ENCODE assay signal across 27 cellular contexts in the genomic region with DNA sequence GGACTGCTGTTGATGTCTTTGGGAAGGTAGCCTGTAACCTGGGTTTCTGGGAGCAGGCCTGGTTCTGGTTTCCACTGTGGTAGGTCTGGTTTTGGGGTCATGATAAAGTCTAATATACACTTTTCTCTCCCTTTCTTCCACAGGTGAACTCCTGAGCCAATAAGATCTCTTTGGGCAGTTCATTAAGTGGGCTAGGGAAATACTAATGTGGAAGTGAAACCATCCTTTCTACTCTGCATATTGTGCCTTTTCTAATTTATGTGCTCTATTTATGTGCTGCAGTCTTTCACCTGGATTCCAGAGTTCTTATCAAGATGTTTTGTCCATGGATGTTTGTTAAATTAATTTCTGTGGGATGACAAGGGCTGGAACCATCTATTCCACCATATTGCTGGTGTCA.
DNase-seq lines count a peak whose midpoint lies in the region; ATAC-seq and TF ChIP-seq lines count a peak whose summit lies in the region.
"Had no signal": no experiment of that assay in that cellular context is flagged by ENCODE, and none has a peak within 500 bp of the region (broad histone marks: within the 10 kb centered on the region; RNA-seq: fewer than 3 reads in every experiment).

No MANE protein-coding gene starts in this region.

- H3K4me3 ChIP-seq in neural progenitor cell (no peak overlapping the region), ascending aorta (no peak overlapping the region)
- H3K4me3 ChIP-seq: SJCRH30, testis, uterus had no signal

- H3K27me3 ChIP-seq in neural progenitor cell (no peaks in the 10 kb centered on the region), ascending aorta (no peaks in the 10 kb centered on the region)
- H3K27me3 ChIP-seq: SJCRH30, testis, uterus had no signal

- no peak overlapping the region for H3K27ac Mint-ChIP-seq in neural progenitor cell
- H3K27ac Mint-ChIP-seq: activated B cell treated with CpG ODN at 0.5 μM for 24 hours; activated naive CD4-positive, alpha-beta T cell treated with anti-CD3 and anti-CD28 coated beads for 36 hours; activated T-helper 1 cell treated with anti-CD3 and anti-CD28 coated beads, Interleukin-12 subunit alpha, Interleukin-12 subunit beta, Interleukin-2, Interleukin-4 antibody, amounts not matched to agents 30 ng/mL and 10 ng/mL and 1 ng/mL, durations not matched to agents 14 hours and 24 hours and 36 hours; stimulated activated naive B cell treated with anti-CD40 and anti-IgM and Interleukin-4, amounts not matched to agents 10 μg/mL and 1 μg/mL and 100 μg/mL, for 72 hours had no signal

- DNase-seq in neural progenitor cell (ENCODE audit: low spot score) (no peak), ascending aorta (ENCODE audit: low spot score in 2 of 2) (no peak)
- DNase-seq: activated B cell treated with CpG ODN at 0.5 μM for 24 hours; activated CD4-positive, alpha-beta T cell treated with anti-CD3 and anti-CD28 coated beads, Interleukin-2, amount 50 U/mL, for 48 hours; activated naive CD4-positive, alpha-beta T cell treated with anti-CD3 and anti-CD28 coated beads for 36 hours; amniotic stem cell; DMS79 treated with DMSO at 0.1 percent for 48 hours; GF-D8; GOT3; mesendoderm; NCI-H2029 treated with DMSO at 0.1 percent for 48 hours; NCI-H2227 treated with DMSO at 0.1 percent for 48 hours; NCI-H748 treated with DMSO at 0.1 percent for 48 hours; posterior cingulate gyrus; SJCRH30; stimulated activated CD4-positive, alpha-beta T cell treated with anti-CD3 and anti-CD28 coated beads, Interleukin-4, amount 100 ng/mL, for 4 hours; stimulated activated naive B cell treated with anti-CD40 and anti-IgM and Interleukin-4, amounts not matched to agents 10 μg/mL and 1 μg/mL and 100 μg/mL, for 72 hours; testis; uterus had no signal

- peak overlapping the region; percentile 37 for H2AFZ ChIP-seq in neural progenitor cell (replicated peaks)

- H3K4me2 ChIP-seq in neural progenitor cell = no peak overlapping the region

- no peaks in the 10 kb centered on the region for H3K9me3 Mint-ChIP-seq in neural progenitor cell
- H3K9me3 Mint-ChIP-seq: activated B cell treated with CpG ODN at 0.5 μM for 24 hours; activated naive CD4-positive, alpha-beta T cell treated with anti-CD3 and anti-CD28 coated beads for 36 hours; activated T-helper 1 cell treated with anti-CD3 and anti-CD28 coated beads, Interleukin-12 subunit alpha, Interleukin-12 subunit beta, Interleukin-2, Interleukin-4 antibody, amounts not matched to agents 30 ng/mL and 10 ng/mL and 1 ng/mL, durations not matched to agents 14 hours and 24 hours and 36 hours; stimulated activated naive B cell treated with anti-CD40 and anti-IgM and Interleukin-4, amounts not matched to agents 10 μg/mL and 1 μg/mL and 100 μg/mL, for 72 hours had no signal

- H3K27me3 Mint-ChIP-seq in neural progenitor cell (ENCODE audit: insufficient read depth, low read depth) = no peaks in the 10 kb centered on the region
- H3K27me3 Mint-ChIP-seq: activated B cell treated with CpG ODN at 0.5 μM for 24 hours; stimulated activated naive B cell treated with anti-CD40 and anti-IgM and Interleukin-4, amounts not matched to agents 10 μg/mL and 1 μg/mL and 100 μg/mL, for 72 hours had no signal

- no peaks in the 10 kb centered on the region for H3K4me1 ChIP-seq in neural progenitor cell
- no peaks in the 10 kb centered on the region for H3K4me1 ChIP-seq in ascending aorta
- H3K4me1 ChIP-seq: SJCRH30, testis, uterus had no signal

- H3K36me3 Mint-ChIP-seq in neural progenitor cell = no peaks in the 10 kb centered on the region
- H3K36me3 Mint-ChIP-seq: stimulated activated naive B cell treated with anti-CD40 and anti-IgM and Interleukin-4, amounts not matched to agents 10 μg/mL and 1 μg/mL and 100 μg/mL, for 72 hours had no signal

- H3K9ac ChIP-seq in neural progenitor cell = no peak overlapping the region

- intact Hi-C loops in ascending aorta (cut with DNase I) = no loop called here

- no peaks in the 10 kb centered on the region for H3F3A ChIP-seq in neural progenitor cell (ENCODE audit: low read depth)

- H3K9me3 ChIP-seq in neural progenitor cell (ENCODE audit: low read depth) (no peaks in the 10 kb centered on the region), ascending aorta (no peaks in the 10 kb centered on the region)
- H3K9me3 ChIP-seq: SJCRH30, testis, uterus had no signal

- no peaks in the 10 kb centered on the region for H3K79me2 ChIP-seq in neural progenitor cell (ENCODE audit: low read depth)

- peak; percentile 63 for ATAC-seq in GM18909 (IDR thresholded peaks at IDR 0.05; ENCODE audit: poor library complexity, unreplicated experiment)
- peak; percentile 64 for ATAC-seq in GM21619 (IDR thresholded peaks at IDR 0.05; ENCODE audit: unreplicated experiment)
- ATAC-seq in HG03135 (IDR thresholded peaks at IDR 0.05; ENCODE audit: unreplicated experiment) = peak; percentile 55
- no peak for ATAC-seq in HG03045 (IDR thresholded peaks at IDR 0.05; ENCODE audit: unreplicated experiment)
- ATAC-seq in HG03342 (IDR thresholded peaks at IDR 0.05; ENCODE audit: unreplicated experiment) = no peak
- ATAC-seq: sciatic nerve; stimulated activated naive B cell treated with anti-CD40 and anti-IgM and Interleukin-4, amounts not matched to agents 10 μg/mL and 1 μg/mL and 100 μg/mL, for 72 hours had no signal

- TF ChIP-seq CTCF in neural progenitor cell (IDR thresholded peaks at IDR 0.05) (no peak), ascending aorta (IDR thresholded peaks at IDR 0.05) (no peak)

- H3K27ac ChIP-seq in neural progenitor cell (no peak overlapping the region), ascending aorta (no peak overlapping the region)
- H3K27ac ChIP-seq: C4-2B, SJCRH30, testis, uterus had no signal

- H3K4me3 Mint-ChIP-seq in neural progenitor cell = no peak overlapping the region
- H3K4me3 Mint-ChIP-seq: activated B cell treated with CpG ODN at 0.5 μM for 24 hours; activated naive CD4-positive, alpha-beta T cell treated with anti-CD3 and anti-CD28 coated beads for 36 hours; activated T-helper 1 cell treated with anti-CD3 and anti-CD28 coated beads, Interleukin-12 subunit alpha, Interleukin-12 subunit beta, Interleukin-2, Interleukin-4 antibody, amounts not matched to agents 30 ng/mL and 10 ng/mL and 1 ng/mL, durations not matched to agents 14 hours and 24 hours and 36 hours; stimulated activated naive B cell treated with anti-CD40 and anti-IgM and Interleukin-4, amounts not matched to agents 10 μg/mL and 1 μg/mL and 100 μg/mL, for 72 hours had no signal

- H3K36me3 ChIP-seq in neural progenitor cell (no peaks in the 10 kb centered on the region), ascending aorta (no peaks in the 10 kb centered on the region)
- H3K36me3 ChIP-seq: SJCRH30, uterus had no signal

- no peaks in the 10 kb centered on the region for H3K4me1 Mint-ChIP-seq in neural progenitor cell
- H3K4me1 Mint-ChIP-seq: activated B cell treated with CpG ODN at 0.5 μM for 24 hours; stimulated activated naive B cell treated with anti-CD40 and anti-IgM and Interleukin-4, amounts not matched to agents 10 μg/mL and 1 μg/mL and 100 μg/mL, for 72 hours had no signal

- H4K20me1 ChIP-seq in neural progenitor cell (ENCODE audit: low read depth) = no peaks in the 10 kb centered on the region

Comparison
In these comparisons a context has a peak if more than half of its experiments do, and no peak if none do; other contexts are left out.
1. ATAC-seq: peak in GM18909 (single experiment), GM21619 (single experiment) and HG03135 (single experiment); none in HG03045 (single experiment) and HG03342 (single experiment).